Comparison of ENCODE assay signal across 1 cellular context in genomic region chr6:166360243-166361079, GRCh38.
A peak's percentile ranks its signal among the peaks of the same experiment; 100 is the strongest.
TF ChIP-seq lines count a peak whose summit lies in the region.

No MANE protein-coding gene starts in this region.

TF ChIP-seq in H1, 55 proteins besides CTCF, POLR2A, EP300 and RAD21:
- TF ChIP-seq TAF1 (IDR thresholded peaks at IDR 0.05; ENCODE audit: low read depth, low read length), result no peak
- no peak for TF ChIP-seq SIRT6 (IDR thresholded peaks at IDR 0.05; ENCODE audit: low read length)
- TF ChIP-seq JUN (IDR thresholded peaks at IDR 0.05; ENCODE audit: low read depth, low read length), result no peak
- no peak for TF ChIP-seq TCF12 (IDR thresholded peaks at IDR 0.05; ENCODE audit: low read depth, low read length)
- TF ChIP-seq JUND (IDR thresholded peaks at IDR 0.05; ENCODE audit: low read length), result 0 out of 2 replicates have a peak, but pooled peaks have one; percentile 16
- TF ChIP-seq MAFK (IDR thresholded peaks at IDR 0.05; ENCODE audit: low read depth, low read length), result no peak
- no peak for TF ChIP-seq FOSL1 (IDR thresholded peaks at IDR 0.05; ENCODE audit: insufficient read depth, low read depth, low read length)
- no peak for TF ChIP-seq ATF3 (IDR thresholded peaks at IDR 0.05; ENCODE audit: insufficient read depth, low read depth, low read length)
- TF ChIP-seq ASH2L (IDR thresholded peaks at IDR 0.05; ENCODE audit: low read length), result no peak
